ENCODE assay signal across 8 cellular contexts in genomic region chrX:20140410-20140809, GRCh38. TPM values are rescaled to one million over a fixed set of nuclear protein-coding genes. Genes with fewer than 3 reads are reported as not detected.
DNase-seq lines count a peak whose midpoint lies in the region; ATAC-seq and TF ChIP-seq lines count a peak whose summit lies in the region.

No MANE protein-coding gene starts in this region.

- H3K27me3 ChIP-seq in heart right ventricle, result peaks cover 0 to 5% (median 0%) of the 10 kb centered on the region in 7 donors
- H3K27me3 ChIP-seq in lung (ENCODE audit: control insufficient read depth, insufficient read depth), result no peaks in the 10 kb centered on the region
- no peaks in the 10 kb centered on the region for H3K27me3 ChIP-seq in vagina

- H3K9me3 ChIP-seq in heart right ventricle (no peaks in the 10 kb centered on the region), lung (ENCODE audit: control insufficient read depth in 2 of 2, insufficient read depth in 1 of 2, low read length in 1 of 2) (no peaks in the 10 kb centered on the region), vagina (no peaks in the 10 kb centered on the region)

- H3K36me3 Mint-ChIP-seq in activated naive CD8-positive, alpha-beta T cell, result no peaks in the 10 kb centered on the region

- TF ChIP-seq CTCF in heart right ventricle (IDR thresholded peaks at IDR 0.05) (no peak), lung (IDR thresholded peaks at IDR 0.05; ENCODE audit: control extremely low read depth, extremely low read depth) (no peak), vagina (IDR thresholded peaks at IDR 0.05) (no peak)

- H3K36me3 ChIP-seq in heart right ventricle (peaks cover 0 to 41% (median 5%) of the 10 kb centered on the region in 9 donors), lung (ENCODE audit: control insufficient read depth in 2 of 2, insufficient read depth in 2 of 2, low read length in 2 of 2) (peaks cover 0 to 6% of the 10 kb centered on the region in 2 donors), vagina (peaks cover 0 to 13% of the 10 kb centered on the region in 2 donors)

- H3K4me1 Mint-ChIP-seq in activated naive CD8-positive, alpha-beta T cell (ENCODE audit: low read depth), result peaks cover 51% of the 10 kb centered on the region

- H3K4me3 ChIP-seq in heart right ventricle (peak overlapping the region; percentile 75 to 90 (median 80)), lung (peak overlapping the region; percentile 20), vagina (peak overlapping the region; percentile 59 to 95)

- peak overlapping the region; percentile 81 for H3K27ac Mint-ChIP-seq in activated naive CD8-positive, alpha-beta T cell

- H3K27ac ChIP-seq in heart right ventricle (peak overlapping the region in 5 of 10 donors; percentile 4 to 90 (median 89)), lung (ENCODE audit: low read depth in 1 of 2, low read length in 1 of 2) (no peak overlapping the region), vagina (peak overlapping the region; percentile 92)

- intact Hi-C loops in heart right ventricle (cut with DNase I), result loop anchor here in 1 of 10 donors (10.0 kb wide), 1 partner anchor 124 kb away; the partner anchor contains the start of gene RPS6KA3
- intact Hi-C loops in left cardiac atrium (cut with DNase I), result loop anchor here in 1 of 2 donors (10.0 kb wide), 1 partner anchor 124 kb away; the partner anchor contains the start of gene RPS6KA3
- intact Hi-C loops in vagina (cut with DNase I), result loop anchor here (5.0 kb wide), 1 partner anchor 127 kb away; the partner anchor contains the start of gene RPS6KA3

- H3K27me3 Mint-ChIP-seq in activated naive CD8-positive, alpha-beta T cell, result no peaks in the 10 kb centered on the region

- WGBS in heart right ventricle, 2 donors, result 0 to 5% methylated on average over 3 of the region's 3 CpGs
- WGBS in lung, 2 donors, result 3 to 21% methylated on average over 3 of the region's 3 CpGs

- no peak for TF ChIP-seq POLR2A in vagina (IDR thresholded peaks at IDR 0.05)

- H3K4me1 ChIP-seq in heart right ventricle (peaks cover 0 to 34% (median 17%) of the 10 kb centered on the region in 9 donors), lung (ENCODE audit: control insufficient read depth in 2 of 2, insufficient read depth in 2 of 2, low read length in 2 of 2) (peaks cover 0 to 5% of the 10 kb centered on the region in 2 donors), vagina (peaks cover 41% of the 10 kb centered on the region)

- no peaks in the 10 kb centered on the region for H3K9me3 Mint-ChIP-seq in activated naive CD8-positive, alpha-beta T cell (ENCODE audit: low read depth)

- peak overlapping the region; percentile 91 for H3K4me3 Mint-ChIP-seq in activated naive CD8-positive, alpha-beta T cell

- DNase-seq in heart right ventricle (no peak), left cardiac atrium (no peak), lung (ENCODE audit: low spot score) (no peak), vagina (ENCODE audit: extremely low spot score in 2 of 2) (no peak)
- DNase-seq in stimulated activated CD4-positive, alpha-beta T cell treated with anti-CD3 and anti-CD28 coated beads, Interleukin-2, amount 100 ng/mL, for 24 hours, result no peak
- no peak for DNase-seq in stimulated activated CD8-positive, alpha-beta memory T cell treated with anti-CD3 and anti-CD28 coated beads, Interleukin-4, amount 100 ng/mL, for 48 hours
- DNase-seq in NK-92 treated with Interleukin-12 subunit alpha and Interleukin-12 subunit beta, amount 100 ng/mL, for 24 hours (lab: John Stamatoyannopoulos, UW), result no peak

- ATAC-seq in heart right ventricle (no peak), left cardiac atrium (no peak), lung (ENCODE audit: insufficient read depth, low FRiP score) (no peak)

RNA-seq across cellular contexts. Expression of gene EIF1AX, which starts 1.2 kb away (rescaled TPM):
- total RNA-seq in heart right ventricle (100 to 1,000 TPM in 1 of 10 donors, 10 to 100 TPM in 9; 46.0 to 107 (median 59.0) TPM), left cardiac atrium (10 to 100 TPM; 53.2 to 88.5 TPM), lung (100 to 1,000 TPM in 1 of 2 donors, 10 to 100 TPM in 1; 56.4 to 104 TPM), vagina (47.6 TPM)
- polyA plus RNA-seq in heart right ventricle (10 to 100 TPM; 17.8 to 59.8 TPM), lung (10 to 100 TPM; 37.3 to 39.2 TPM)

RNA-seq across cellular contexts. Expression of gene MAP7D2, which starts 23.7 kb away (rescaled TPM):
- under 1 TPM; 0.19 to 0.82 (median 0.38) TPM for total RNA-seq in heart right ventricle
- under 1 TPM; 0.03 to 0.73 TPM for polyA plus RNA-seq in heart right ventricle
- total RNA-seq in left cardiac atrium, result under 1 TPM; 0.50 to 0.60 TPM
- under 1 TPM; 0.37 to 0.64 TPM for total RNA-seq in lung
- under 1 TPM; 0.49 to 0.75 TPM for polyA plus RNA-seq in lung
- total RNA-seq in vagina, result 0.98 TPM

Comparison
In these comparisons a context has a peak if more than half of its experiments do, and no peak if none do; other contexts are left out.
1. H3K4me3 ChIP-seq: peak in every context shown above with its lines; median percentile 80 in heart right ventricle; 77 in vagina; 20 in lung.